ENCODE assay signal across 10 cellular contexts in the genomic region with DNA sequence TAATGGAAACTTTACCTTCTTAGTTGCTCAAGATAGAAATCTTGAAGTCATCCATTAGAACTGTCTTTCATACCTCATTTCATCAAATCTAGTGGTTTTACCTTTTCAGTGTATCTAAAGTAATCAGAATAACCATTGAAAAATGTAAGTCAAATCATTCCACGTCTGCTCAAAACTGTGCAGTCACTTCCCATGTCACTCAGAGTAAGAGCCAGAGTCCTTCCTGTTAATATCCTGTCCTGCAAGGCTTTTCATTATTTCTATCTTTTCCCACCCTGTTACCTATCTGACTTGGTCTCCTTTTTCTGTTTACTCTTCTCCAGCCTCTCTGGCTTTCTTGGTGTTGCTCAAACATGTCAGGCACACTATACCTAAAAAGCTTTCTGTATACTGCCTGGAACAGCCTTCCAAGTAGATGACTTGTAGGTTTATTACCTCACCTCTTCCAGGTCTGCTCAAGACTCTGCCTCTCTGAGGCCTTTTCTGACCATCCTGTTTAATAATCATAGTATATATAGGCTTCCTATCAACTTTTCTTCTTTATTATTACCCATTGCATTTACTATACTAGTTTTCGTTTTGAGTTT. TPM values are rescaled to one million over a fixed set of nuclear protein-coding genes. Genes with fewer than 3 reads are reported as not detected.
A peak's percentile ranks its signal among the peaks of the same experiment; 100 is the strongest.
DNase-seq lines count a peak whose midpoint lies in the region; ATAC-seq, FAIRE-seq and TF ChIP-seq lines count a peak whose summit lies in the region.
"Had no signal": no experiment of that assay in that cellular context is flagged by ENCODE, and none has a peak within 500 bp of the region (broad histone marks: within the 10 kb centered on the region; RNA-seq: fewer than 3 reads in every experiment).

No MANE protein-coding gene starts in this region.

- CTCF ChIA-PET in HepG2 (lab: Yijun Ruan, JAX; ENCODE audit: low intra/inter-chr PET ratio, low total read pairs): no interaction called here

- H3K36me3 ChIP-seq in HepG2 (replicated peaks in 1 of 2; ENCODE audit: control insufficient read depth in 1 of 2, insufficient read depth in 2 of 2, low read length in 2 of 2) (peaks cover 12 to 37% of the 10 kb centered on the region in 2 experiments; a peak in 4 of 5 replicates), right lobe of liver (no peaks in the 10 kb centered on the region), keratinocyte (ENCODE audit: control insufficient read depth in 2 of 2, extremely low read depth in 1 of 2, insufficient read depth in 2 of 2, low read length in 2 of 2) (peaks cover 5 to 7% of the 10 kb centered on the region in 2 experiments)

- POLR2A ChIA-PET in HepG2 (lab: Yijun Ruan, JAX): no interaction called here

- peak overlapping the region; percentile 37 for H3K4me3 Mint-ChIP-seq in activated T-helper 1 cell treated with anti-CD3 and anti-CD28 coated beads, Interleukin-12 subunit alpha, Interleukin-12 subunit beta, Interleukin-2, Interleukin-4 antibody, amounts not matched to agents 30 ng/mL and 10 ng/mL and 1 ng/mL, durations not matched to agents 14 hours and 24 hours and 36 hours

- peaks cover 42% of the 10 kb centered on the region for H3K36me3 Mint-ChIP-seq in activated T-helper 1 cell treated with anti-CD3 and anti-CD28 coated beads, Interleukin-12 subunit alpha, Interleukin-12 subunit beta, Interleukin-2, Interleukin-4 antibody, amounts not matched to agents 30 ng/mL and 10 ng/mL and 1 ng/mL, durations not matched to agents 14 hours and 24 hours and 36 hours (ENCODE audit: low read depth)

- ATAC-seq in HepG2: no peak
- ATAC-seq in right lobe of liver: no peak
- ATAC-seq: Panc1 had no signal

- H2AFZ ChIP-seq in HepG2 (ENCODE audit: low read length) (no peak overlapping the region), keratinocyte (ENCODE audit: control insufficient read depth, low read length) (no peak overlapping the region)

- no peak for TF ChIP-seq POLR2A in HepG2 (IDR thresholded peaks at IDR 0.05; ENCODE audit: insufficient read depth in 1 of 2, low read depth in 2 of 2, low read length in 2 of 2)
- TF ChIP-seq POLR2A in right lobe of liver (IDR thresholded peaks at IDR 0.05): no peak
- TF ChIP-seq POLR2A in lower leg skin (IDR thresholded peaks at IDR 0.05): no peak

- in situ Hi-C loops in HepG2 (cut with HindIII; ENCODE audit: extremely low pct_ligation_motif_present, low pct_unique_long_range_greater_than_20kb): no loop called here

- no peaks in the 10 kb centered on the region for H3K27me3 Mint-ChIP-seq in activated T-helper 1 cell treated with anti-CD3 and anti-CD28 coated beads, Interleukin-12 subunit alpha, Interleukin-12 subunit beta, Interleukin-2, Interleukin-4 antibody, amounts not matched to agents 30 ng/mL and 10 ng/mL and 1 ng/mL, durations not matched to agents 14 hours and 24 hours and 36 hours (ENCODE audit: insufficient read depth)

- TF ChIP-seq EP300 in HepG2 (IDR thresholded peaks at IDR 0.05; ENCODE audit: low read depth in 2 of 2, low read length in 2 of 2) (no peak), HepG2 (CRISPR knock-in tag; IDR thresholded peaks at IDR 0.05; ENCODE audit: borderline replicate concordance) (no peak)

- H3K4me2 ChIP-seq in HepG2 (ENCODE audit: low read depth, low read length): peak overlapping the region; percentile 48
- H3K4me2 ChIP-seq in keratinocyte (ENCODE audit: control insufficient read depth, extremely low read depth, insufficient read depth, low read depth, low read length): peak overlapping the region; percentile 15

- no peak overlapping the region for H3K27ac Mint-ChIP-seq in activated T-helper 1 cell treated with anti-CD3 and anti-CD28 coated beads, Interleukin-12 subunit alpha, Interleukin-12 subunit beta, Interleukin-2, Interleukin-4 antibody, amounts not matched to agents 30 ng/mL and 10 ng/mL and 1 ng/mL, durations not matched to agents 14 hours and 24 hours and 36 hours

- no peaks in the 10 kb centered on the region; a peak in 1 of 5 replicates for H3K27me3 ChIP-seq in HepG2 (ENCODE audit: control insufficient read depth in 1 of 2, insufficient read depth in 2 of 2, low read length in 2 of 2)
- no peaks in the 10 kb centered on the region for H3K27me3 ChIP-seq in right lobe of liver
- H3K27me3 ChIP-seq in keratinocyte (ENCODE audit: control insufficient read depth, extremely low read depth, insufficient read depth, low read length): no peaks in the 10 kb centered on the region

- H4K20me1 ChIP-seq in HepG2 (ENCODE audit: insufficient read depth, low read length): 0 out of 2 replicates have a peak, but pooled peaks cover 13% of the 10 kb centered on the region
- H4K20me1 ChIP-seq in keratinocyte (ENCODE audit: control insufficient read depth, extremely low read depth, insufficient read depth, low read length): no peaks in the 10 kb centered on the region

- H3K4me3 ChIP-seq in HepG2 (replicated peaks in 1 of 3; ENCODE audit: insufficient read depth in 1 of 3, low read depth in 2 of 3, low read length in 3 of 3): 0 out of 6 replicates have a peak overlapping the region, but pooled peaks of 1 of the 3 experiments have one; percentile 7
- H3K4me3 ChIP-seq in right lobe of liver: no peak overlapping the region
- H3K4me3 ChIP-seq in keratinocyte (ENCODE audit: control insufficient read depth in 2 of 3, extremely low read depth in 1 of 3, insufficient read depth in 2 of 3, low read depth in 1 of 3, low read length in 3 of 3): no peak overlapping the region
- H3K4me3 ChIP-seq in lower leg skin (ENCODE audit: low read depth, poor library complexity, severe bottlenecking): no peak overlapping the region

- no peak for FAIRE-seq in HepG2 (lab: Jason Lieb, UNC)
- FAIRE-seq in keratinocyte (lab: Jason Lieb, UNC): no peak

- H3K27ac ChIP-seq in HepG2 (ENCODE audit: extremely low read length, insufficient read depth, low read length) (no peak overlapping the region), right lobe of liver (no peak overlapping the region), keratinocyte (ENCODE audit: control insufficient read depth, insufficient read depth, low read length) (no peak overlapping the region)

- H3K9me3 Mint-ChIP-seq in activated T-helper 1 cell treated with anti-CD3 and anti-CD28 coated beads, Interleukin-12 subunit alpha, Interleukin-12 subunit beta, Interleukin-2, Interleukin-4 antibody, amounts not matched to agents 30 ng/mL and 10 ng/mL and 1 ng/mL, durations not matched to agents 14 hours and 24 hours and 36 hours: peaks cover 14% of the 10 kb centered on the region

- intact Hi-C loops in HepG2 (cut with micrococcal nuclease; ENCODE audit: unreplicated experiment): no loop called here
- intact Hi-C loops in right lobe of liver (cut with DNase I): no loop called here
- intact Hi-C loops in activated T-helper 1 cell treated with anti-CD3 and anti-CD28 coated beads, Interleukin-12 subunit alpha, Interleukin-12 subunit beta, Interleukin-2, Interleukin-4 antibody, amounts not matched to agents 30 ng/mL and 10 ng/mL and 1 ng/mL, durations not matched to agents 14 hours and 24 hours and 36 hours (cut with micrococcal nuclease): loop anchor here (5.0 kb wide), 3 partner anchors 553 to 1868 kb away; a partner anchor contains a TSS
- intact Hi-C loops in lower leg skin (cut with DNase I; ENCODE audit: low total_unique reads): no loop called here
- intact Hi-C loops in head of caudate nucleus (cut with DNase I): no loop called here

- peaks cover 39% of the 10 kb centered on the region for H3K4me1 Mint-ChIP-seq in activated T-helper 1 cell treated with anti-CD3 and anti-CD28 coated beads, Interleukin-12 subunit alpha, Interleukin-12 subunit beta, Interleukin-2, Interleukin-4 antibody, amounts not matched to agents 30 ng/mL and 10 ng/mL and 1 ng/mL, durations not matched to agents 14 hours and 24 hours and 36 hours (ENCODE audit: low read depth)

- no peak for TF ChIP-seq RAD21 in HepG2 (CRISPR knock-in tag; IDR thresholded peaks at IDR 0.05)

- WGBS in HepG2 (ENCODE audit: low lambda C conversion rate): 89% methylated on average over 2 of the region's 2 CpGs
- WGBS in right lobe of liver (ENCODE audit: insufficient coverage, low coverage, low lambda C conversion rate, missing lambda C conversion rate): 72% methylated on average over 2 of the region's 2 CpGs
- 69 to 79% methylated on average over 2 of the region's 2 CpGs for WGBS in lower leg skin, 2 donors

- dilution Hi-C loops in keratinocyte (cut with MboI; ENCODE audit: extremely low pct_ligation_motif_present, low sequenced_read_pairs): no loop called here

- 0 out of 2 replicates have a peak overlapping the region, but pooled peaks have one; percentile 7 for H3K9ac ChIP-seq in HepG2 (ENCODE audit: insufficient read depth, low read depth, low read length)
- no peak overlapping the region for H3K9ac ChIP-seq in keratinocyte (ENCODE audit: control insufficient read depth, extremely low read depth, insufficient read depth, low read length)

- no TSS peak for BruUV-seq in HepG2 (replicated peaks; lab: Mats Ljungman, UMichigan)

- DNase-seq in HepG2 (ENCODE audit: low spot score) (no peak), right lobe of liver (no peak), keratinocyte (ENCODE audit: low read depth, low spot score) (no peak), lower leg skin (ENCODE audit: low spot score in 2 of 2) (no peak), NCI-H446 treated with DMSO at 0.1 percent for 48 hours (lab: John Stamatoyannopoulos, UW) (no peak), A172 (ENCODE audit: low spot score) (no peak), head of caudate nucleus (no peak)
- DNase-seq in activated T-helper 1 cell treated with anti-CD3 and anti-CD28 coated beads, Interleukin-12 subunit alpha, Interleukin-12 subunit beta, Interleukin-2, Interleukin-4 antibody, amounts not matched to agents 30 ng/mL and 10 ng/mL and 1 ng/mL, durations not matched to agents 14 hours and 24 hours and 36 hours (ENCODE audit: low spot score): no peak
- DNase-seq: aorta had no signal

- H3K79me2 ChIP-seq in HepG2 (ENCODE audit: insufficient read depth, low read length) (peaks cover 67% of the 10 kb centered on the region), keratinocyte (ENCODE audit: control insufficient read depth, insufficient read depth, low read length) (peaks cover 71% of the 10 kb centered on the region)

- TF ChIP-seq CTCF in HepG2 (CRISPR knock-in tag; IDR thresholded peaks at IDR 0.05): no peak
- TF ChIP-seq CTCF in right lobe of liver (IDR thresholded peaks at IDR 0.05): no peak
- no peak for TF ChIP-seq CTCF in keratinocyte (optimal IDR thresholded peaks at IDR 0.05 in 1 of 3, IDR thresholded peaks at IDR 0.05 in 1 of 3, conservative IDR thresholded peaks at IDR 0.05 in 1 of 3; ENCODE audit: extremely low read depth in 1 of 3, insufficient read depth in 2 of 3, low read length in 3 of 3)
- no peak for TF ChIP-seq CTCF in lower leg skin (IDR thresholded peaks at IDR 0.05)

- no peaks in the 10 kb centered on the region for H3K9me1 ChIP-seq in keratinocyte (ENCODE audit: control insufficient read depth, extremely low read depth, insufficient read depth, low read length)

- H3K9me3 ChIP-seq in HepG2 (ENCODE audit: low read length): peaks cover 10% of the 10 kb centered on the region
- H3K9me3 ChIP-seq in right lobe of liver: no peaks in the 10 kb centered on the region
- H3K9me3 ChIP-seq in keratinocyte (ENCODE audit: control insufficient read depth, low read depth, low read length): peaks cover 4% of the 10 kb centered on the region

- H3K4me1 ChIP-seq in HepG2 (ENCODE audit: insufficient read depth, low read length) (peaks cover 30% of the 10 kb centered on the region), right lobe of liver (peaks cover 0 to 13% (median 3%) of the 10 kb centered on the region in 4 donors), keratinocyte (ENCODE audit: control insufficient read depth, extremely low read depth, insufficient read depth, low read length) (peaks cover 15% of the 10 kb centered on the region)

RNA-seq across cellular contexts. Expression of a gene that starts 3.4 kb away (rescaled TPM):
- total RNA-seq in HepG2 (2016; rRNA removed; fragmentation: Illumina TruSeq; extraction: Trizol) (19.3 and 24.2 TPM in 2 replicates), right lobe of liver (1 to 10 TPM; 5.8 to 7.9 (median 6.9) TPM), lower leg skin (10 to 100 TPM; 12.1 to 13.7 (median 12.9) TPM)
- total RNA-seq in HepG2 (2016; cell fraction: cytosol; rRNA removed; fragmentation: Illumina TruSeq; extraction: Trizol; ENCODE audit: low read depth): 4.9 and 5.3 TPM in 2 replicates
- 19.4 and 23.1 TPM in 2 replicates for total RNA-seq in HepG2 (2016; cell fraction: insoluble cytoplasmic fraction; rRNA removed; fragmentation: Illumina TruSeq; extraction: Trizol)
- 22.5 and 26.7 TPM in 2 replicates for total RNA-seq in HepG2 (2016; cell fraction: membrane; rRNA removed; fragmentation: Illumina TruSeq; extraction: Trizol)
- 13.2 and 15.3 TPM in 2 replicates for total RNA-seq in HepG2 (2016; cell fraction: nucleus; rRNA removed; fragmentation: Illumina TruSeq; extraction: Trizol)
- polyA plus RNA-seq in HepG2 (2011; rRNA removed) (3.5 and 4.8 TPM in 2 replicates), keratinocyte (5.4 to 8.6 TPM (median 5.7 TPM) in 3 replicates)
- 2.3 and 2.4 TPM in 2 replicates for polyA plus RNA-seq in HepG2 (2011; cell fraction: cytosol; rRNA removed)
- 1.9 and 3.0 TPM in 2 replicates for polyA plus RNA-seq in HepG2 (2011; cell fraction: nucleus; rRNA removed)
- 11.0 and 12.1 TPM in 2 replicates for polyA plus RNA-seq in HepG2 (2012)
- 4.6 and 4.7 TPM in 2 replicates for polyA plus RNA-seq in HepG2 (2016; cell fraction: cytosol; fragmentation: Illumina TruSeq; extraction: Trizol; ENCODE audit: low read depth)
- 23.9 and 24.0 TPM in 2 replicates for polyA plus RNA-seq in HepG2 (2016; cell fraction: insoluble cytoplasmic fraction; fragmentation: Illumina TruSeq; extraction: Trizol; ENCODE audit: low read depth)
- polyA plus RNA-seq in HepG2 (2016; cell fraction: membrane; fragmentation: Illumina TruSeq; extraction: Trizol; ENCODE audit: low read depth): 13.9 and 16.3 TPM in 2 replicates
- 15.4 and 18.7 TPM in 2 replicates for polyA plus RNA-seq in HepG2 (2016; cell fraction: nucleus; fragmentation: Illumina TruSeq; extraction: Trizol; ENCODE audit: insufficient read depth, low read depth)
- polyA minus RNA-seq in HepG2 (2011; rRNA and poly(A)+ RNA removed; ENCODE audit: low replicate concordance): 1.9 and 5.7 TPM in 2 replicates
- polyA minus RNA-seq in HepG2 (2011; cell fraction: cytosol; rRNA and poly(A)+ RNA removed): 7.8 and 7.9 TPM in 2 replicates
- polyA minus RNA-seq in HepG2 (2011; cell fraction: nucleus; rRNA and poly(A)+ RNA removed): 8.2 and 9.7 TPM in 2 replicates
- 16.6 and 18.0 TPM in 2 replicates for total RNA-seq in activated T-helper 1 cell treated with anti-CD3 and anti-CD28 coated beads, Interleukin-12 subunit alpha, Interleukin-12 subunit beta, Interleukin-2, Interleukin-4 antibody, amounts not matched to agents 30 ng/mL and 10 ng/mL and 1 ng/mL, durations not matched to agents 14 hours and 24 hours and 36 hours
- 4.5 TPM for polyA plus RNA-seq in keratinocyte (2011; ENCODE audit: low read depth)
- polyA plus RNA-seq in keratinocyte (2011; cell fraction: cytosol; rRNA removed): 4.3 and 7.1 TPM in 2 replicates
- 3.3 and 5.0 TPM in 2 replicates for polyA plus RNA-seq in keratinocyte (2011; cell fraction: nucleus; rRNA removed)
- 8.3 and 9.8 TPM in 2 replicates for polyA plus RNA-seq in keratinocyte (2012; ENCODE audit: low replicate concordance)
- polyA minus RNA-seq in keratinocyte: 1.5 to 5.0 TPM (median 2.4 TPM) in 3 replicates
- 7.5 TPM for polyA minus RNA-seq in keratinocyte (2011; cell fraction: cytosol; rRNA and poly(A)+ RNA removed)
- 2.4 and 3.6 TPM in 2 replicates for polyA minus RNA-seq in keratinocyte (2011; cell fraction: nucleus; rRNA and poly(A)+ RNA removed)
- total RNA-seq in A172 (2014; rRNA removed; shearing (Covaris generic)): 26.5 and 28.6 TPM in 2 replicates

RNA-seq across cellular contexts. Expression of a gene that starts 40.8 kb away (rescaled TPM):
- total RNA-seq in HepG2 (2016; rRNA removed; fragmentation: Illumina TruSeq; extraction: Trizol): 14.6 and 14.8 TPM in 2 replicates
- total RNA-seq in HepG2 (2016; cell fraction: cytosol; rRNA removed; fragmentation: Illumina TruSeq; extraction: Trizol; ENCODE audit: low read depth): 4.4 and 5.2 TPM in 2 replicates
- 14.9 and 15.5 TPM in 2 replicates for total RNA-seq in HepG2 (2016; cell fraction: insoluble cytoplasmic fraction; rRNA removed; fragmentation: Illumina TruSeq; extraction: Trizol)
- total RNA-seq in HepG2 (2016; cell fraction: membrane; rRNA removed; fragmentation: Illumina TruSeq; extraction: Trizol): 7.5 and 7.6 TPM in 2 replicates
- 26.3 and 29.2 TPM in 2 replicates for total RNA-seq in HepG2 (2016; cell fraction: nucleus; rRNA removed; fragmentation: Illumina TruSeq; extraction: Trizol)
- polyA plus RNA-seq in HepG2 (2011; rRNA removed): 6.3 and 8.3 TPM in 2 replicates
- 2.2 and 3.6 TPM in 2 replicates for polyA plus RNA-seq in HepG2 (2011; cell fraction: cytosol; rRNA removed)
- 8.5 and 12.4 TPM in 2 replicates for polyA plus RNA-seq in HepG2 (2011; cell fraction: nucleus; rRNA removed)
- 7.4 and 8.7 TPM in 2 replicates for polyA plus RNA-seq in HepG2 (2012)
- 2.6 and 3.2 TPM in 2 replicates for polyA plus RNA-seq in HepG2 (2016; cell fraction: cytosol; fragmentation: Illumina TruSeq; extraction: Trizol; ENCODE audit: low read depth)
- polyA plus RNA-seq in HepG2 (2016; cell fraction: insoluble cytoplasmic fraction; fragmentation: Illumina TruSeq; extraction: Trizol; ENCODE audit: low read depth): 11.6 and 12.8 TPM in 2 replicates
- 5.4 and 5.6 TPM in 2 replicates for polyA plus RNA-seq in HepG2 (2016; cell fraction: membrane; fragmentation: Illumina TruSeq; extraction: Trizol; ENCODE audit: low read depth)
- 25.9 and 28.2 TPM in 2 replicates for polyA plus RNA-seq in HepG2 (2016; cell fraction: nucleus; fragmentation: Illumina TruSeq; extraction: Trizol; ENCODE audit: insufficient read depth, low read depth)
- 3.6 and 5.3 TPM in 2 replicates for polyA minus RNA-seq in HepG2 (2011; rRNA and poly(A)+ RNA removed; ENCODE audit: low replicate concordance)
- polyA minus RNA-seq in HepG2 (2011; cell fraction: cytosol; rRNA and poly(A)+ RNA removed): 3.2 and 4.1 TPM in 2 replicates
- polyA minus RNA-seq in HepG2 (2011; cell fraction: nucleus; rRNA and poly(A)+ RNA removed): 45.4 and 49.6 TPM in 2 replicates
- total RNA-seq in right lobe of liver: 1 to 10 TPM; 4.1 to 6.4 (median 4.8) TPM
- 11.7 and 13.9 TPM in 2 replicates for total RNA-seq in activated T-helper 1 cell treated with anti-CD3 and anti-CD28 coated beads, Interleukin-12 subunit alpha, Interleukin-12 subunit beta, Interleukin-2, Interleukin-4 antibody, amounts not matched to agents 30 ng/mL and 10 ng/mL and 1 ng/mL, durations not matched to agents 14 hours and 24 hours and 36 hours
- polyA plus RNA-seq in keratinocyte: 6.9 to 9.9 TPM (median 7.0 TPM) in 3 replicates
- 7.0 TPM for polyA plus RNA-seq in keratinocyte (2011; ENCODE audit: low read depth)
- polyA plus RNA-seq in keratinocyte (2011; cell fraction: cytosol; rRNA removed): 4.9 and 7.5 TPM in 2 replicates
- polyA plus RNA-seq in keratinocyte (2011; cell fraction: nucleus; rRNA removed): 10.0 and 14.2 TPM in 2 replicates
- polyA plus RNA-seq in keratinocyte (2012; ENCODE audit: low replicate concordance): 6.1 and 6.4 TPM in 2 replicates
- 1.5 to 6.8 TPM (median 2.9 TPM) in 3 replicates for polyA minus RNA-seq in keratinocyte
- 3.1 TPM for polyA minus RNA-seq in keratinocyte (2011; cell fraction: cytosol; rRNA and poly(A)+ RNA removed)
- 4.0 and 7.7 TPM in 2 replicates for polyA minus RNA-seq in keratinocyte (2011; cell fraction: nucleus; rRNA and poly(A)+ RNA removed)
- total RNA-seq in lower leg skin: 1 to 10 TPM; 6.3 to 8.2 (median 7.3) TPM
- total RNA-seq in A172 (2014; rRNA removed; shearing (Covaris generic)): 7.9 and 8.8 TPM in 2 replicates

RNA-seq across cellular contexts. Expression of a gene that starts 40.9 kb away (rescaled TPM):
- total RNA-seq in HepG2 (2016; rRNA removed; fragmentation: Illumina TruSeq; extraction: Trizol): 72.9 and 90.9 TPM in 2 replicates
- 25.5 and 35.2 TPM in 2 replicates for total RNA-seq in HepG2 (2016; cell fraction: cytosol; rRNA removed; fragmentation: Illumina TruSeq; extraction: Trizol; ENCODE audit: low read depth)
- 69.4 and 92.2 TPM in 2 replicates for total RNA-seq in HepG2 (2016; cell fraction: insoluble cytoplasmic fraction; rRNA removed; fragmentation: Illumina TruSeq; extraction: Trizol)
- total RNA-seq in HepG2 (2016; cell fraction: membrane; rRNA removed; fragmentation: Illumina TruSeq; extraction: Trizol): 30.3 and 34.9 TPM in 2 replicates
- total RNA-seq in HepG2 (2016; cell fraction: nucleus; rRNA removed; fragmentation: Illumina TruSeq; extraction: Trizol): 42.6 and 48.2 TPM in 2 replicates
- 21.7 and 22.3 TPM in 2 replicates for polyA plus RNA-seq in HepG2 (2011; rRNA removed)
- 15.8 and 20.9 TPM in 2 replicates for polyA plus RNA-seq in HepG2 (2011; cell fraction: cytosol; rRNA removed)
- 11.6 and 12.2 TPM in 2 replicates for polyA plus RNA-seq in HepG2 (2011; cell fraction: nucleus; rRNA removed)
- polyA plus RNA-seq in HepG2 (2012): 28.4 and 34.4 TPM in 2 replicates
- 20.6 and 23.8 TPM in 2 replicates for polyA plus RNA-seq in HepG2 (2016; cell fraction: cytosol; fragmentation: Illumina TruSeq; extraction: Trizol; ENCODE audit: low read depth)
- polyA plus RNA-seq in HepG2 (2016; cell fraction: insoluble cytoplasmic fraction; fragmentation: Illumina TruSeq; extraction: Trizol; ENCODE audit: low read depth): 91.3 and 92.9 TPM in 2 replicates
- polyA plus RNA-seq in HepG2 (2016; cell fraction: membrane; fragmentation: Illumina TruSeq; extraction: Trizol; ENCODE audit: low read depth): 26.4 TPM in 2 replicates
- polyA plus RNA-seq in HepG2 (2016; cell fraction: nucleus; fragmentation: Illumina TruSeq; extraction: Trizol; ENCODE audit: insufficient read depth, low read depth): 43.8 and 45.2 TPM in 2 replicates
- 13.0 and 31.5 TPM in 2 replicates for polyA minus RNA-seq in HepG2 (2011; rRNA and poly(A)+ RNA removed; ENCODE audit: low replicate concordance)
- polyA minus RNA-seq in HepG2 (2011; cell fraction: cytosol; rRNA and poly(A)+ RNA removed): 23.0 and 28.8 TPM in 2 replicates
- polyA minus RNA-seq in HepG2 (2011; cell fraction: nucleus; rRNA and poly(A)+ RNA removed): 37.3 and 46.0 TPM in 2 replicates
- 10 to 100 TPM; 23.4 to 39.7 (median 30.7) TPM for total RNA-seq in right lobe of liver
- total RNA-seq in activated T-helper 1 cell treated with anti-CD3 and anti-CD28 coated beads, Interleukin-12 subunit alpha, Interleukin-12 subunit beta, Interleukin-2, Interleukin-4 antibody, amounts not matched to agents 30 ng/mL and 10 ng/mL and 1 ng/mL, durations not matched to agents 14 hours and 24 hours and 36 hours: 24.7 and 27.1 TPM in 2 replicates
- polyA plus RNA-seq in keratinocyte: 11.4 to 17.4 TPM (median 12.6 TPM) in 3 replicates
- polyA plus RNA-seq in keratinocyte (2011; ENCODE audit: low read depth): 6.3 TPM
- polyA plus RNA-seq in keratinocyte (2011; cell fraction: cytosol; rRNA removed): 11.9 and 19.3 TPM in 2 replicates
- polyA plus RNA-seq in keratinocyte (2011; cell fraction: nucleus; rRNA removed): 11.2 and 11.3 TPM in 2 replicates
- polyA plus RNA-seq in keratinocyte (2012; ENCODE audit: low replicate concordance): 16.0 TPM in 2 replicates
- polyA minus RNA-seq in keratinocyte: 10.9 to 12.2 TPM (median 11.1 TPM) in 3 replicates
- 24.0 TPM for polyA minus RNA-seq in keratinocyte (2011; cell fraction: cytosol; rRNA and poly(A)+ RNA removed)
- polyA minus RNA-seq in keratinocyte (2011; cell fraction: nucleus; rRNA and poly(A)+ RNA removed): 9.2 and 11.0 TPM in 2 replicates
- 10 to 100 TPM; 20.9 to 23.7 (median 22.3) TPM for total RNA-seq in lower leg skin
- total RNA-seq in A172 (2014; rRNA removed; shearing (Covaris generic)): 29.8 and 37.3 TPM in 2 replicates
